1 cellular context compared by ENCODE assay signal in the genomic region with DNA sequence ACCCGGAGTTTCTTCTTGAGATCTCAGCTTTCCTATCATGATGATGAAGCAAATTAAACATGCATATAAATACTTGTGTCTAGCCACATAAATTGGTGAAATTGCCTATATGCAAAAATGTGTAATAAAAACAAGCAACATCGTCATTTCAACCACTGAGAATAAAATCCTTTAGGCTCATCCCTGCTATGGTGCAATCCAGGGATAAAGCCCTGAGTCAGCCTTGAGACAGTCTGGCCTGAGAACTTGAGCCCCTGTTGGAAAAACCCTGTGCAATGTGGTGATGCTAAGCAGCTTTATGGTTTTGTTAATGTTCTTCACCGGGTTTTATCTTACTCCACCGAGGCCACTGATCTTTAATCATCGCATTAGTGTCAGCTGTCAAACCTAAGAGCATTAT.
TF ChIP-seq lines count a peak whose summit lies in the region.

No MANE protein-coding gene starts in this region.

TF ChIP-seq in GM23338, 12 proteins besides CTCF, POLR2A, EP300 and RAD21 (continued from another document):
- TF ChIP-seq, protein P1, sequence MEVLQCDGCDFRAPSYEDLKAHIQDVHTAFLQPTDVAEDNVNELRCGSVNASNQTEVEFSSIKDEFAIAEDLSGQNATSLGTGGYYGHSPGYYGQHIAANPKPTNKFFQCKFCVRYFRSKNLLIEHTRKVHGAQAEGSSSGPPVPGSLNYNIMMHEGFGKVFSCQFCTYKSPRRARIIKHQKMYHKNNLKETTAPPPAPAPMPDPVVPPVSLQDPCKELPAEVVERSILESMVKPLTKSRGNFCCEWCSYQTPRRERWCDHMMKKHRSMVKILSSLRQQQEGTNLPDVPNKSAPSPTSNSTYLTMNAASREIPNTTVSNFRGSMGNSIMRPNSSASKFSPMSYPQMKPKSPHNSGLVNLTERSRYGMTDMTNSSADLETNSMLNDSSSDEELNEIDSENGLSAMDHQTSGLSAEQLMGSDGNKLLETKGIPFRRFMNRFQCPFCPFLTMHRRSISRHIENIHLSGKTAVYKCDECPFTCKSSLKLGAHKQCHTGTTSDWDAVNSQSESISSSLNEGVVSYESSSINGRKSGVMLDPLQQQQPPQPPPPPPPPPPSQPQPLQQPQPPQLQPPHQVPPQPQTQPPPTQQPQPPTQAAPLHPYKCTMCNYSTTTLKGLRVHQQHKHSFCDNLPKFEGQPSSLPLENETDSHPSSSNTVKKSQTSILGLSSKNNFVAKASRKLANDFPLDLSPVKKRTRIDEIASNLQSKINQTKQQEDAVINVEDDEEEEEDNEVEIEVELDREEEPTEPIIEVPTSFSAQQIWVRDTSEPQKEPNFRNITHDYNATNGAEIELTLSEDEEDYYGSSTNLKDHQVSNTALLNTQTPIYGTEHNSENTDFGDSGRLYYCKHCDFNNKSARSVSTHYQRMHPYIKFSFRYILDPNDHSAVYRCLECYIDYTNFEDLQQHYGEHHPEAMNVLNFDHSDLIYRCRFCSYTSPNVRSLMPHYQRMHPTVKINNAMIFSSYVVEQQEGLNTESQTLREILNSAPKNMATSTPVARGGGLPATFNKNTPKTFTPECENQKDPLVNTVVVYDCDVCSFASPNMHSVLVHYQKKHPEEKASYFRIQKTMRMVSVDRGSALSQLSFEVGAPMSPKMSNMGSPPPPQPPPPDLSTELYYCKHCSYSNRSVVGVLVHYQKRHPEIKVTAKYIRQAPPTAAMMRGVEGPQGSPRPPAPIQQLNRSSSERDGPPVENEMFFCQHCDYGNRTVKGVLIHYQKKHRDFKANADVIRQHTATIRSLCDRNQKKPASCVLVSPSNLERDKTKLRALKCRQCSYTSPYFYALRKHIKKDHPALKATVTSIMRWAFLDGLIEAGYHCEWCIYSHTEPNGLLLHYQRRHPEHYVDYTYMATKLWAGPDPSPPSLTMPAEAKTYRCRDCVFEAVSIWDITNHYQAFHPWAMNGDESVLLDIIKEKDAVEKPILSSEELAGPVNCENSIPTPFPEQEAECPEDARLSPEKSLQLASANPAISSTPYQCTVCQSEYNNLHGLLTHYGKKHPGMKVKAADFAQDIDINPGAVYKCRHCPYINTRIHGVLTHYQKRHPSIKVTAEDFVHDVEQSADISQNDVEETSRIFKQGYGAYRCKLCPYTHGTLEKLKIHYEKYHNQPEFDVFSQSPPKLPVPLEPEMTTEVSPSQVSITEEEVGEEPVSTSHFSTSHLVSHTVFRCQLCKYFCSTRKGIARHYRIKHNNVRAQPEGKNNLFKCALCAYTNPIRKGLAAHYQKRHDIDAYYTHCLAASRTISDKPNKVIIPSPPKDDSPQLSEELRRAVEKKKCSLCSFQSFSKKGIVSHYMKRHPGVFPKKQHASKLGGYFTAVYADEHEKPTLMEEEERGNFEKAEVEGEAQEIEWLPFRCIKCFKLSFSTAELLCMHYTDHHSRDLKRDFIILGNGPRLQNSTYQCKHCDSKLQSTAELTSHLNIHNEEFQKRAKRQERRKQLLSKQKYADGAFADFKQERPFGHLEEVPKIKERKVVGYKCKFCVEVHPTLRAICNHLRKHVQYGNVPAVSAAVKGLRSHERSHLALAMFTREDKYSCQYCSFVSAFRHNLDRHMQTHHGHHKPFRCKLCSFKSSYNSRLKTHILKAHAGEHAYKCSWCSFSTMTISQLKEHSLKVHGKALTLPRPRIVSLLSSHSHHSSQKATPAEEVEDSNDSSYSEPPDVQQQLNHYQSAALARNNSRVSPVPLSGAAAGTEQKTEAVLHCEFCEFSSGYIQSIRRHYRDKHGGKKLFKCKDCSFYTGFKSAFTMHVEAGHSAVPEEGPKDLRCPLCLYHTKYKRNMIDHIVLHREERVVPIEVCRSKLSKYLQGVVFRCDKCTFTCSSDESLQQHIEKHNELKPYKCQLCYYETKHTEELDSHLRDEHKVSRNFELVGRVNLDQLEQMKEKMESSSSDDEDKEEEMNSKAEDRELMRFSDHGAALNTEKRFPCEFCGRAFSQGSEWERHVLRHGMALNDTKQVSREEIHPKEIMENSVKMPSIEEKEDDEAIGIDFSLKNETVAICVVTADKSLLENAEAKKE (CRISPR knock-in tag; IDR thresholded peaks at IDR 0.05) = no peak
- TF ChIP-seq STAT1 (IDR thresholded peaks at IDR 0.05; ENCODE audit: unreplicated experiment) (no peak), EZH2 (IDR thresholded peaks at IDR 0.05; ENCODE audit: low read depth, unreplicated experiment) (no peak), NANOG (IDR thresholded peaks at IDR 0.05; ENCODE audit: borderline replicate concordance) (no peak), ZNF114 (CRISPR knock-in tag; IDR thresholded peaks at IDR 0.05) (no peak), EZH2phosphoT487 (IDR thresholded peaks at IDR 0.05; ENCODE audit: unreplicated experiment) (no peak)
- TF ChIP-seq, protein P2, sequence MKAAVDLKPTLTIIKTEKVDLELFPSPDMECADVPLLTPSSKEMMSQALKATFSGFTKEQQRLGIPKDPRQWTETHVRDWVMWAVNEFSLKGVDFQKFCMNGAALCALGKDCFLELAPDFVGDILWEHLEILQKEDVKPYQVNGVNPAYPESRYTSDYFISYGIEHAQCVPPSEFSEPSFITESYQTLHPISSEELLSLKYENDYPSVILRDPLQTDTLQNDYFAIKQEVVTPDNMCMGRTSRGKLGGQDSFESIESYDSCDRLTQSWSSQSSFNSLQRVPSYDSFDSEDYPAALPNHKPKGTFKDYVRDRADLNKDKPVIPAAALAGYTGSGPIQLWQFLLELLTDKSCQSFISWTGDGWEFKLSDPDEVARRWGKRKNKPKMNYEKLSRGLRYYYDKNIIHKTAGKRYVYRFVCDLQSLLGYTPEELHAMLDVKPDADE (IDR thresholded peaks at IDR 0.05) = no peak
- TF ChIP-seq, protein P3, sequence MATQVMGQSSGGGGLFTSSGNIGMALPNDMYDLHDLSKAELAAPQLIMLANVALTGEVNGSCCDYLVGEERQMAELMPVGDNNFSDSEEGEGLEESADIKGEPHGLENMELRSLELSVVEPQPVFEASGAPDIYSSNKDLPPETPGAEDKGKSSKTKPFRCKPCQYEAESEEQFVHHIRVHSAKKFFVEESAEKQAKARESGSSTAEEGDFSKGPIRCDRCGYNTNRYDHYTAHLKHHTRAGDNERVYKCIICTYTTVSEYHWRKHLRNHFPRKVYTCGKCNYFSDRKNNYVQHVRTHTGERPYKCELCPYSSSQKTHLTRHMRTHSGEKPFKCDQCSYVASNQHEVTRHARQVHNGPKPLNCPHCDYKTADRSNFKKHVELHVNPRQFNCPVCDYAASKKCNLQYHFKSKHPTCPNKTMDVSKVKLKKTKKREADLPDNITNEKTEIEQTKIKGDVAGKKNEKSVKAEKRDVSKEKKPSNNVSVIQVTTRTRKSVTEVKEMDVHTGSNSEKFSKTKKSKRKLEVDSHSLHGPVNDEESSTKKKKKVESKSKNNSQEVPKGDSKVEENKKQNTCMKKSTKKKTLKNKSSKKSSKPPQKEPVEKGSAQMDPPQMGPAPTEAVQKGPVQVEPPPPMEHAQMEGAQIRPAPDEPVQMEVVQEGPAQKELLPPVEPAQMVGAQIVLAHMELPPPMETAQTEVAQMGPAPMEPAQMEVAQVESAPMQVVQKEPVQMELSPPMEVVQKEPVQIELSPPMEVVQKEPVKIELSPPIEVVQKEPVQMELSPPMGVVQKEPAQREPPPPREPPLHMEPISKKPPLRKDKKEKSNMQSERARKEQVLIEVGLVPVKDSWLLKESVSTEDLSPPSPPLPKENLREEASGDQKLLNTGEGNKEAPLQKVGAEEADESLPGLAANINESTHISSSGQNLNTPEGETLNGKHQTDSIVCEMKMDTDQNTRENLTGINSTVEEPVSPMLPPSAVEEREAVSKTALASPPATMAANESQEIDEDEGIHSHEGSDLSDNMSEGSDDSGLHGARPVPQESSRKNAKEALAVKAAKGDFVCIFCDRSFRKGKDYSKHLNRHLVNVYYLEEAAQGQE (IDR thresholded peaks at IDR 0.05; ENCODE audit: unreplicated experiment) = no peak
TF ChIP-seq in GM23338: peak in this region for 0.
